In the genomic region with DNA sequence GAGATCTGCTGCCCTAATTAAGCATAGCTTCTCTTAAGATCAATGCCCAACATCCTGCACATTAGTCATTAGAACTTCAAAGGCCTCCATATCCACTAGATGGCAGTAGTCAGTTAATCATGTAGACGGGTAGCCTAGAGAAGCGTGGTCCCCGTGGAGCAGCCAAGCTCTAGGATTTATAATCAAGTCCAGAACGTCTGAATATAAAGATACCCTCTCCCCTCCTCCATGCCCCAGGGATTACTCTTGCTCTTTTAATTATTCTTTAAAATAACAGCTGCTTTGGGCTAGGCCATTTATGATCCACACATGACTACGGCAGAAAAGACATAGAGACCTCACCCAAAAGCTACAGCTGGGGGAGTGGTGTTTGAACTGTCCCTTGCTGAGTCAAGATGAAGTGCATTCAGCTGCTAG, we compare ENCODE assay signal across 8 cellular contexts.
DNase-seq lines count a peak whose midpoint lies in the region; ATAC-seq, FAIRE-seq and TF ChIP-seq lines count a peak whose summit lies in the region.

No MANE protein-coding gene starts in this region.

- H3K27ac Mint-ChIP-seq in activated T-cell treated with anti-CD3 and anti-CD28 coated beads, Interleukin-2, amount 50 U/mL, for 24 hours, result no peak overlapping the region
- no peak overlapping the region for H3K27ac Mint-ChIP-seq in neural crest cell (ENCODE audit: unreplicated experiment)

- no peak overlapping the region for H3K4me3 Mint-ChIP-seq in activated T-cell treated with anti-CD3 and anti-CD28 coated beads, Interleukin-2, amount 50 U/mL, for 24 hours
- no peak overlapping the region for H3K4me3 Mint-ChIP-seq in neural crest cell

- H3K4me1 ChIP-seq in NT2/D1 (ENCODE audit: insufficient read depth, insufficient read length), result peaks cover 5% of the 10 kb centered on the region

- no peaks in the 10 kb centered on the region for H3K27me3 Mint-ChIP-seq in activated T-cell treated with anti-CD3 and anti-CD28 coated beads, Interleukin-2, amount 50 U/mL, for 24 hours
- H3K27me3 Mint-ChIP-seq in neural crest cell (ENCODE audit: low read depth), result no peaks in the 10 kb centered on the region

- H3K36me3 Mint-ChIP-seq in activated T-cell treated with anti-CD3 and anti-CD28 coated beads, Interleukin-2, amount 50 U/mL, for 24 hours (ENCODE audit: low read depth), result no peaks in the 10 kb centered on the region
- H3K36me3 Mint-ChIP-seq in neural crest cell (ENCODE audit: low read depth), result no peaks in the 10 kb centered on the region

- no peaks in the 10 kb centered on the region for H3K36me3 ChIP-seq in NT2/D1 (ENCODE audit: insufficient read depth, insufficient read length, low read length)

- no peak for FAIRE-seq in urothelium cell line (lab: Jason Lieb, UNC)

- TF ChIP-seq CTCF in fibroblast of the aortic adventitia (IDR thresholded peaks at IDR 0.05; ENCODE audit: insufficient read depth, low read length) (peak; percentile 72), neural crest cell (conservative IDR thresholded peaks at IDR 0.05) (peak; percentile 89)

- no peaks in the 10 kb centered on the region for H3K9me3 ChIP-seq in NT2/D1 (ENCODE audit: insufficient read depth, low read length)

- H3K27me3 ChIP-seq in NT2/D1 (ENCODE audit: insufficient read depth, insufficient read length), result peaks cover 7% of the 10 kb centered on the region

- H3K9ac ChIP-seq in NT2/D1 (ENCODE audit: insufficient read length, low read depth), result no peak overlapping the region

- peak; percentile 69 for DNase-seq in AG08396 (ENCODE audit: low spot score)
- peak; percentile 58 for DNase-seq in KBM-7
- peak; percentile 76 for DNase-seq in NT2/D1 (ENCODE audit: low read depth, low spot score)
- DNase-seq in activated T-cell treated with anti-CD3 and anti-CD28 coated beads, Interleukin-2, amount 50 U/mL, for 24 hours, result peak; percentile 44
- DNase-seq in fibroblast of the aortic adventitia (ENCODE audit: low read depth), result peak; percentile 95
- peak; percentile 55 for DNase-seq in neural crest cell (ENCODE audit: low read depth, low spot score)
- DNase-seq in urothelium cell line (ENCODE audit: low spot score), result peak; percentile 85

- H3K4me1 Mint-ChIP-seq in activated T-cell treated with anti-CD3 and anti-CD28 coated beads, Interleukin-2, amount 50 U/mL, for 24 hours (ENCODE audit: low read depth), result peaks cover 6% of the 10 kb centered on the region
- peaks cover 11% of the 10 kb centered on the region for H3K4me1 Mint-ChIP-seq in neural crest cell

- H3K4me3 ChIP-seq in NT2/D1 (ENCODE audit: insufficient read length, low read depth), result no peak overlapping the region
- no peak overlapping the region for H3K4me3 ChIP-seq in fibroblast of the aortic adventitia (ENCODE audit: low read depth, low read length)

- peak; percentile 35 for ATAC-seq in GM18861 (IDR thresholded peaks at IDR 0.05; ENCODE audit: unreplicated experiment)

- in situ Hi-C loops in KBM-7 (cut with MboI; ENCODE audit: low pct_unique_long_range_greater_than_20kb, low sequenced_read_pairs), result no loop called here

- H3K9me3 Mint-ChIP-seq in activated T-cell treated with anti-CD3 and anti-CD28 coated beads, Interleukin-2, amount 50 U/mL, for 24 hours, result no peaks in the 10 kb centered on the region
- no peaks in the 10 kb centered on the region for H3K9me3 Mint-ChIP-seq in neural crest cell

Comparison
In these comparisons a context has a peak if more than half of its experiments do, and no peak if none do; other contexts are left out.
1. DNase-seq: peak in every context shown above with its lines; median percentile 95 in fibroblast of the aortic adventitia; 85 in urothelium cell line; 76 in NT2/D1; 69 in AG08396; 58 in KBM-7; 55 in neural crest cell; 44 in activated T-cell treated with anti-CD3 and anti-CD28 coated beads, Interleukin-2, amount 50 U/mL, for 24 hours.